Comparison of ENCODE assay signal across 8 cellular contexts in genomic region chr9:22084336-22085035, GRCh38.
A peak's percentile ranks its signal among the peaks of the same experiment; 100 is the strongest.
DNase-seq lines count a peak whose midpoint lies in the region.

No MANE protein-coding gene starts in this region.

- peak; percentile 18 for DNase-seq in DMS 273 (lab: John Stamatoyannopoulos, UW; ENCODE audit: unreplicated experiment)
- peak; percentile 49 for DNase-seq in NCI-H146 (lab: John Stamatoyannopoulos, UW)
- DNase-seq in dermis blood vessel endothelial cell = peak; percentile 65
- DNase-seq in myocyte (ENCODE audit: low read depth) = peak; percentile 81
- DNase-seq in activated CD4-positive, CD25-positive, alpha-beta regulatory T cell treated with anti-CD3 and anti-CD28 coated beads, Interleukin-2, amount 50 U/mL, for 72 hours = no peak
- no peak for DNase-seq in NCI-H187 (lab: John Stamatoyannopoulos, UW)
- no peak for DNase-seq in stimulated activated CD8-positive, alpha-beta memory T cell treated with anti-CD3 and anti-CD28 coated beads, Interleukin-4, amount 100 ng/mL, for 48 hours
- no peak for DNase-seq in activated CD4-positive, alpha-beta T cell treated with anti-CD3 and anti-CD28 coated beads for 1 hour

Comparison
In these comparisons a context has a peak if more than half of its experiments do, and no peak if none do; other contexts are left out.
1. DNase-seq: peak in DMS 273 (single experiment), NCI-H146 (single experiment), dermis blood vessel endothelial cell (single experiment) and myocyte (single experiment); none in activated CD4-positive, CD25-positive, alpha-beta regulatory T cell treated with anti-CD3 and anti-CD28 coated beads, Interleukin-2, amount 50 U/mL, for 72 hours (single experiment), NCI-H187 (0 of 2), stimulated activated CD8-positive, alpha-beta memory T cell treated with anti-CD3 and anti-CD28 coated beads, Interleukin-4, amount 100 ng/mL, for 48 hours (single experiment) and activated CD4-positive, alpha-beta T cell treated with anti-CD3 and anti-CD28 coated beads for 1 hour (single experiment).